Comparison of ENCODE assay signal across 11 cellular contexts in the genomic region with DNA sequence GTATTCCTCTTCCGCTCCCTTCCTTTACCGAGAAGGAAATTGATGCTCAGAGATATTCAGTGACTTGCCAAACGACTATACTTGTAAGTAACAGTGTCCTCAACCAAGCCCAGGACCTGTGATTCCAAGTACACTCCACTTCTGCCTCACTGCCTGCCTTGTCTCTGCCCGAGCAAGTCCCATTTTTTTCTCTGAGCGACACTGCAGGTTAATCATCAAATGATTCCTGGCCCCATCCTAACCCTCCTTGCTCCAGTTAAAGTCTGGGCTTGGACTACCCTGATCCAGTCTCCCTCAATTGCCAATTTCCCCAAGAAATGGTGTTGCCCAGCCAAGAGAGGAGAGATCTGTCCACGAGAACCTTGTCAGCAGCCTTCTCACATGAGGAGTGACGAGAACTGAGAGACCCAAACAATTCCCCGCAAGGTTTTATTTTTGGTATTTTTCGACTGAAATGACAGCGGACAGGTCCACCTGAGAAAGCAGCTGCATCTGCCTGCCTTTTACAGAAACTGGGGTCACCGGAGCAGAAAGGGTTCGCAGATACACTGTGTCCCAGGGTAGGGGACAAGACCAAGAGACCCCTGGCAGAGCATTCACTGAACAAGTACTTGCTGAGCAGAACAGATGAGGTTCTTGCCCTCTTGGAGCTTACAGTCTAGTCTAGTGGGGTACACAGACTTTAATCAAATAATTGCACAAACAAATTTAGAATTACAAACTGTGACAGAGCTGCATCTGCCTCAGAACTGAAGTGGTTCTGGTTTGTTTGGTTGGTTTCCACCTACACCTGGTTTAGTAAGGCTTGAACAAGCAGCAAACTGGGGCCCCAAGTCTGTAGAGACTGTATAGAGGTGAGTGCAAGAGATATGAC.
DNase-seq lines count a peak whose midpoint lies in the region; ATAC-seq lines count a peak whose summit lies in the region.
"Had no signal": no experiment of that assay in that cellular context is flagged by ENCODE, and none has a peak within 500 bp of the region (broad histone marks: within the 10 kb centered on the region; RNA-seq: fewer than 3 reads in every experiment).

No MANE protein-coding gene starts in this region.

- H3K9me3 ChIP-seq in BLaER1: peaks cover 21% of the 10 kb centered on the region; the same call in 1 of the 2 replicates

- no peak overlapping the region for H3K9ac ChIP-seq in BLaER1

- H3K4me3 ChIP-seq in BLaER1: no peak overlapping the region

- no peaks in the 10 kb centered on the region for H3K27me3 ChIP-seq in BLaER1

- H3K4me1 ChIP-seq in BLaER1: peaks cover 88% of the 10 kb centered on the region

- DNase-seq in HPDE6-E6E7 (ENCODE audit: extremely low spot score): no peak
- DNase-seq in activated gamma-delta T cell (lab: John Stamatoyannopoulos, UW): no peak
- DNase-seq in activated CD4-positive, alpha-beta T cell treated with anti-CD3 and anti-CD28 coated beads, Interleukin-2, amount 50 U/mL, for 1 hour: no peak
- DNase-seq in EL: no peak
- DNase-seq: activated T-cell treated with anti-CD3 and anti-CD28 coated beads for 4 hours, NCI-H1436 treated with DMSO at 0.1 percent for 48 hours, SHP77 treated with DMSO at 0.1 percent for 48 hours had no signal

- peak; percentile 51 for ATAC-seq in GM19043 (IDR thresholded peaks at IDR 0.05; ENCODE audit: low read depth, unreplicated experiment)
- ATAC-seq in HG02678 (IDR thresholded peaks at IDR 0.05; ENCODE audit: unreplicated experiment): peak; percentile 52
- peak; percentile 37 for ATAC-seq in HG03565 (IDR thresholded peaks at IDR 0.05; ENCODE audit: unreplicated experiment)

- peak overlapping the region; percentile 70 for H3K27ac ChIP-seq in BLaER1

- peak overlapping the region; percentile 43 for H3K4me2 ChIP-seq in BLaER1

- peaks cover 100% of the 10 kb centered on the region for H3K36me3 ChIP-seq in BLaER1

- peaks cover 100% of the 10 kb centered on the region for H4K20me1 ChIP-seq in BLaER1
